1 cellular context compared by ENCODE assay signal in genomic region chr6:88246654-88247053, GRCh38.
A peak's percentile ranks its signal among the peaks of the same experiment; 100 is the strongest.
TF ChIP-seq lines count a peak whose summit lies in the region.

No MANE protein-coding gene starts in this region.

TF ChIP-seq in K562, 482 proteins besides CTCF, POLR2A, EP300 and RAD21 (continued from another document and continues in another):
- no peak for TF ChIP-seq ZBTB49 (CRISPR knock-in tag; IDR thresholded peaks at IDR 0.05; ENCODE audit: borderline replicate concordance)
- TF ChIP-seq ZBTB11 (CRISPR knock-in tag; IDR thresholded peaks at IDR 0.05), result no peak
- TF ChIP-seq CREBBP (IDR thresholded peaks at IDR 0.05; ENCODE audit: low read depth, low read length), result no peak
- TF ChIP-seq MEIS2 (IDR thresholded peaks at IDR 0.05; ENCODE audit: partially characterized antibody), result peak; percentile 34
- no peak for TF ChIP-seq ZNF695 (CRISPR knock-in tag; IDR thresholded peaks at IDR 0.05)
- TF ChIP-seq ZNF12 (CRISPR knock-in tag; IDR thresholded peaks at IDR 0.05), result no peak
- TF ChIP-seq CBX2 (IDR thresholded peaks at IDR 0.05; ENCODE audit: insufficient read depth, low read length, poor library complexity, severe bottlenecking), result no peak
- no peak for TF ChIP-seq ZBED1 (IDR thresholded peaks at IDR 0.05)
- no peak for TF ChIP-seq SAP30 (IDR thresholded peaks at IDR 0.05; ENCODE audit: borderline replicate concordance, insufficient read depth, low read depth, low read length, poor library complexity, severe bottlenecking)
- TF ChIP-seq CHCHD3 (CRISPR knock-in tag; IDR thresholded peaks at IDR 0.05), result no peak
- 0 out of 4 replicates have a peak, but pooled peaks of 1 of the 2 experiments have one; percentile 49 for TF ChIP-seq TBL1XR1 (IDR thresholded peaks at IDR 0.05; ENCODE audit: low read length in 2 of 2)
- TF ChIP-seq TFAP4 (CRISPR knock-in tag; IDR thresholded peaks at IDR 0.05; ENCODE audit: borderline replicate concordance), result peak; percentile 79
- TF ChIP-seq HDAC3 (IDR thresholded peaks at IDR 0.05; ENCODE audit: borderline replicate concordance, partially characterized antibody), result no peak
- TF ChIP-seq ZBTB9 (CRISPR knock-in tag; IDR thresholded peaks at IDR 0.05), result no peak
- no peak for TF ChIP-seq BRF2 (IDR thresholded peaks at IDR 0.05; ENCODE audit: borderline replicate concordance, insufficient read depth, insufficient read length)
- TF ChIP-seq EHMT2 (IDR thresholded peaks at IDR 0.05), result 0 out of 2 replicates have a peak, but pooled peaks have one; percentile 44
- no peak for TF ChIP-seq RFX5 (IDR thresholded peaks at IDR 0.05; ENCODE audit: low read depth, low read length)
- TF ChIP-seq SUPT5H (IDR thresholded peaks at IDR 0.05), result no peak
- TF ChIP-seq FOXO4 (CRISPR knock-in tag; IDR thresholded peaks at IDR 0.05), result no peak
- peak in 1 of 2 experiments; percentile 55; a peak in 1 of 4 replicates for TF ChIP-seq SRF (CRISPR knock-in tag; IDR thresholded peaks at IDR 0.05)
- no peak for TF ChIP-seq BCLAF1 (IDR thresholded peaks at IDR 0.05; ENCODE audit: borderline replicate concordance in 1 of 2, control insufficient read depth in 1 of 2, low read depth in 2 of 2, low read length in 1 of 2)
- TF ChIP-seq ZNF324 (CRISPR knock-in tag; IDR thresholded peaks at IDR 0.05), result no peak
- TF ChIP-seq ATF7 (IDR thresholded peaks at IDR 0.05), result peak; percentile 23; the same call in 1 of the 2 replicates
- no peak for TF ChIP-seq E2F8 (IDR thresholded peaks at IDR 0.05; ENCODE audit: low read depth, partially characterized antibody)
- TF ChIP-seq GATA2 (CRISPR knock-in tag; IDR thresholded peaks at IDR 0.05), result peak; percentile 74; the same call in 1 of the 2 replicates
- TF ChIP-seq CBFA2T3 (IDR thresholded peaks at IDR 0.05), result peak; percentile 86
- TF ChIP-seq ZNF311 (CRISPR knock-in tag; IDR thresholded peaks at IDR 0.05), result no peak
- no peak for TF ChIP-seq PCBP1 (IDR thresholded peaks at IDR 0.05; ENCODE audit: low read depth, low read length, poor library complexity, severe bottlenecking)
- TF ChIP-seq E2F4 (CRISPR knock-in tag; IDR thresholded peaks at IDR 0.05; ENCODE audit: low read depth), result no peak
- TF ChIP-seq POLR2AphosphoS2 (IDR thresholded peaks at IDR 0.05; ENCODE audit: low read length), result no peak
- TF ChIP-seq PRDM10 (IDR thresholded peaks at IDR 0.05; ENCODE audit: partially characterized antibody), result no peak
- no peak for TF ChIP-seq POU5F1 (IDR thresholded peaks at IDR 0.05; ENCODE audit: borderline replicate concordance, low read depth, low read length, partially characterized antibody)
- 0 out of 2 replicates have a peak, but pooled peaks have one; percentile 44 for TF ChIP-seq SMARCE1 (IDR thresholded peaks at IDR 0.05)
- no peak for TF ChIP-seq MECOM (CRISPR knock-in tag; IDR thresholded peaks at IDR 0.05)
- peak in 1 of 2 experiments; percentile 91; a peak in 2 of 4 replicates for TF ChIP-seq RCOR1 (IDR thresholded peaks at IDR 0.05; ENCODE audit: borderline replicate concordance in 1 of 2, low read depth in 2 of 2, low read length in 2 of 2)
- TF ChIP-seq ATF1 (CRISPR knock-in tag; IDR thresholded peaks at IDR 0.05), result no peak
- TF ChIP-seq ATF1 (tag; IDR thresholded peaks at IDR 0.05), result no peak
- TF ChIP-seq TRIM24 (IDR thresholded peaks at IDR 0.05), result peak; percentile 27 to 50; a peak in 1 of 4 replicates
